ENCODE assay signal across 1 cellular context in genomic region chr15:88896339-88897033, GRCh38.
TF ChIP-seq lines count a peak whose summit lies in the region.

No MANE protein-coding gene starts in this region.

TF ChIP-seq in GM23338, 12 proteins besides CTCF, POLR2A, EP300 and RAD21 (continued from another document):
- TF ChIP-seq, protein P1, sequence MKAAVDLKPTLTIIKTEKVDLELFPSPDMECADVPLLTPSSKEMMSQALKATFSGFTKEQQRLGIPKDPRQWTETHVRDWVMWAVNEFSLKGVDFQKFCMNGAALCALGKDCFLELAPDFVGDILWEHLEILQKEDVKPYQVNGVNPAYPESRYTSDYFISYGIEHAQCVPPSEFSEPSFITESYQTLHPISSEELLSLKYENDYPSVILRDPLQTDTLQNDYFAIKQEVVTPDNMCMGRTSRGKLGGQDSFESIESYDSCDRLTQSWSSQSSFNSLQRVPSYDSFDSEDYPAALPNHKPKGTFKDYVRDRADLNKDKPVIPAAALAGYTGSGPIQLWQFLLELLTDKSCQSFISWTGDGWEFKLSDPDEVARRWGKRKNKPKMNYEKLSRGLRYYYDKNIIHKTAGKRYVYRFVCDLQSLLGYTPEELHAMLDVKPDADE (IDR thresholded peaks at IDR 0.05) = no peak
- TF ChIP-seq CREB1 (CRISPR knock-in tag; IDR thresholded peaks at IDR 0.05; ENCODE audit: low read depth) = no peak
- no peak for TF ChIP-seq EZH2phosphoT487 (IDR thresholded peaks at IDR 0.05; ENCODE audit: unreplicated experiment)
- no peak for TF ChIP-seq EZH2 (IDR thresholded peaks at IDR 0.05; ENCODE audit: low read depth, unreplicated experiment)
- TF ChIP-seq, protein P2, sequence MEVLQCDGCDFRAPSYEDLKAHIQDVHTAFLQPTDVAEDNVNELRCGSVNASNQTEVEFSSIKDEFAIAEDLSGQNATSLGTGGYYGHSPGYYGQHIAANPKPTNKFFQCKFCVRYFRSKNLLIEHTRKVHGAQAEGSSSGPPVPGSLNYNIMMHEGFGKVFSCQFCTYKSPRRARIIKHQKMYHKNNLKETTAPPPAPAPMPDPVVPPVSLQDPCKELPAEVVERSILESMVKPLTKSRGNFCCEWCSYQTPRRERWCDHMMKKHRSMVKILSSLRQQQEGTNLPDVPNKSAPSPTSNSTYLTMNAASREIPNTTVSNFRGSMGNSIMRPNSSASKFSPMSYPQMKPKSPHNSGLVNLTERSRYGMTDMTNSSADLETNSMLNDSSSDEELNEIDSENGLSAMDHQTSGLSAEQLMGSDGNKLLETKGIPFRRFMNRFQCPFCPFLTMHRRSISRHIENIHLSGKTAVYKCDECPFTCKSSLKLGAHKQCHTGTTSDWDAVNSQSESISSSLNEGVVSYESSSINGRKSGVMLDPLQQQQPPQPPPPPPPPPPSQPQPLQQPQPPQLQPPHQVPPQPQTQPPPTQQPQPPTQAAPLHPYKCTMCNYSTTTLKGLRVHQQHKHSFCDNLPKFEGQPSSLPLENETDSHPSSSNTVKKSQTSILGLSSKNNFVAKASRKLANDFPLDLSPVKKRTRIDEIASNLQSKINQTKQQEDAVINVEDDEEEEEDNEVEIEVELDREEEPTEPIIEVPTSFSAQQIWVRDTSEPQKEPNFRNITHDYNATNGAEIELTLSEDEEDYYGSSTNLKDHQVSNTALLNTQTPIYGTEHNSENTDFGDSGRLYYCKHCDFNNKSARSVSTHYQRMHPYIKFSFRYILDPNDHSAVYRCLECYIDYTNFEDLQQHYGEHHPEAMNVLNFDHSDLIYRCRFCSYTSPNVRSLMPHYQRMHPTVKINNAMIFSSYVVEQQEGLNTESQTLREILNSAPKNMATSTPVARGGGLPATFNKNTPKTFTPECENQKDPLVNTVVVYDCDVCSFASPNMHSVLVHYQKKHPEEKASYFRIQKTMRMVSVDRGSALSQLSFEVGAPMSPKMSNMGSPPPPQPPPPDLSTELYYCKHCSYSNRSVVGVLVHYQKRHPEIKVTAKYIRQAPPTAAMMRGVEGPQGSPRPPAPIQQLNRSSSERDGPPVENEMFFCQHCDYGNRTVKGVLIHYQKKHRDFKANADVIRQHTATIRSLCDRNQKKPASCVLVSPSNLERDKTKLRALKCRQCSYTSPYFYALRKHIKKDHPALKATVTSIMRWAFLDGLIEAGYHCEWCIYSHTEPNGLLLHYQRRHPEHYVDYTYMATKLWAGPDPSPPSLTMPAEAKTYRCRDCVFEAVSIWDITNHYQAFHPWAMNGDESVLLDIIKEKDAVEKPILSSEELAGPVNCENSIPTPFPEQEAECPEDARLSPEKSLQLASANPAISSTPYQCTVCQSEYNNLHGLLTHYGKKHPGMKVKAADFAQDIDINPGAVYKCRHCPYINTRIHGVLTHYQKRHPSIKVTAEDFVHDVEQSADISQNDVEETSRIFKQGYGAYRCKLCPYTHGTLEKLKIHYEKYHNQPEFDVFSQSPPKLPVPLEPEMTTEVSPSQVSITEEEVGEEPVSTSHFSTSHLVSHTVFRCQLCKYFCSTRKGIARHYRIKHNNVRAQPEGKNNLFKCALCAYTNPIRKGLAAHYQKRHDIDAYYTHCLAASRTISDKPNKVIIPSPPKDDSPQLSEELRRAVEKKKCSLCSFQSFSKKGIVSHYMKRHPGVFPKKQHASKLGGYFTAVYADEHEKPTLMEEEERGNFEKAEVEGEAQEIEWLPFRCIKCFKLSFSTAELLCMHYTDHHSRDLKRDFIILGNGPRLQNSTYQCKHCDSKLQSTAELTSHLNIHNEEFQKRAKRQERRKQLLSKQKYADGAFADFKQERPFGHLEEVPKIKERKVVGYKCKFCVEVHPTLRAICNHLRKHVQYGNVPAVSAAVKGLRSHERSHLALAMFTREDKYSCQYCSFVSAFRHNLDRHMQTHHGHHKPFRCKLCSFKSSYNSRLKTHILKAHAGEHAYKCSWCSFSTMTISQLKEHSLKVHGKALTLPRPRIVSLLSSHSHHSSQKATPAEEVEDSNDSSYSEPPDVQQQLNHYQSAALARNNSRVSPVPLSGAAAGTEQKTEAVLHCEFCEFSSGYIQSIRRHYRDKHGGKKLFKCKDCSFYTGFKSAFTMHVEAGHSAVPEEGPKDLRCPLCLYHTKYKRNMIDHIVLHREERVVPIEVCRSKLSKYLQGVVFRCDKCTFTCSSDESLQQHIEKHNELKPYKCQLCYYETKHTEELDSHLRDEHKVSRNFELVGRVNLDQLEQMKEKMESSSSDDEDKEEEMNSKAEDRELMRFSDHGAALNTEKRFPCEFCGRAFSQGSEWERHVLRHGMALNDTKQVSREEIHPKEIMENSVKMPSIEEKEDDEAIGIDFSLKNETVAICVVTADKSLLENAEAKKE (CRISPR knock-in tag; IDR thresholded peaks at IDR 0.05) = no peak
- no peak for TF ChIP-seq ZNF114 (CRISPR knock-in tag; IDR thresholded peaks at IDR 0.05)
- TF ChIP-seq, protein P3, sequence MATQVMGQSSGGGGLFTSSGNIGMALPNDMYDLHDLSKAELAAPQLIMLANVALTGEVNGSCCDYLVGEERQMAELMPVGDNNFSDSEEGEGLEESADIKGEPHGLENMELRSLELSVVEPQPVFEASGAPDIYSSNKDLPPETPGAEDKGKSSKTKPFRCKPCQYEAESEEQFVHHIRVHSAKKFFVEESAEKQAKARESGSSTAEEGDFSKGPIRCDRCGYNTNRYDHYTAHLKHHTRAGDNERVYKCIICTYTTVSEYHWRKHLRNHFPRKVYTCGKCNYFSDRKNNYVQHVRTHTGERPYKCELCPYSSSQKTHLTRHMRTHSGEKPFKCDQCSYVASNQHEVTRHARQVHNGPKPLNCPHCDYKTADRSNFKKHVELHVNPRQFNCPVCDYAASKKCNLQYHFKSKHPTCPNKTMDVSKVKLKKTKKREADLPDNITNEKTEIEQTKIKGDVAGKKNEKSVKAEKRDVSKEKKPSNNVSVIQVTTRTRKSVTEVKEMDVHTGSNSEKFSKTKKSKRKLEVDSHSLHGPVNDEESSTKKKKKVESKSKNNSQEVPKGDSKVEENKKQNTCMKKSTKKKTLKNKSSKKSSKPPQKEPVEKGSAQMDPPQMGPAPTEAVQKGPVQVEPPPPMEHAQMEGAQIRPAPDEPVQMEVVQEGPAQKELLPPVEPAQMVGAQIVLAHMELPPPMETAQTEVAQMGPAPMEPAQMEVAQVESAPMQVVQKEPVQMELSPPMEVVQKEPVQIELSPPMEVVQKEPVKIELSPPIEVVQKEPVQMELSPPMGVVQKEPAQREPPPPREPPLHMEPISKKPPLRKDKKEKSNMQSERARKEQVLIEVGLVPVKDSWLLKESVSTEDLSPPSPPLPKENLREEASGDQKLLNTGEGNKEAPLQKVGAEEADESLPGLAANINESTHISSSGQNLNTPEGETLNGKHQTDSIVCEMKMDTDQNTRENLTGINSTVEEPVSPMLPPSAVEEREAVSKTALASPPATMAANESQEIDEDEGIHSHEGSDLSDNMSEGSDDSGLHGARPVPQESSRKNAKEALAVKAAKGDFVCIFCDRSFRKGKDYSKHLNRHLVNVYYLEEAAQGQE (IDR thresholded peaks at IDR 0.05; ENCODE audit: unreplicated experiment) = no peak
- no peak for TF ChIP-seq JUNB (IDR thresholded peaks at IDR 0.05; ENCODE audit: unreplicated experiment)
- no peak for TF ChIP-seq NANOG (IDR thresholded peaks at IDR 0.05; ENCODE audit: borderline replicate concordance)
- no peak for TF ChIP-seq ZNF331 (CRISPR knock-in tag; IDR thresholded peaks at IDR 0.05; ENCODE audit: low read depth)
- no peak for TF ChIP-seq POLR2AphosphoS5 (IDR thresholded peaks at IDR 0.05; ENCODE audit: low read depth)
TF ChIP-seq in GM23338: peak in this region for 0.
